28 cellular contexts compared by ENCODE assay signal in genomic region chr17:8500609-8501008, GRCh38.
"Had no signal": no experiment of that assay in that cellular context is flagged by ENCODE, and none has a peak within 500 bp of the region (broad histone marks: within the 10 kb centered on the region; RNA-seq: fewer than 3 reads in every experiment).

No MANE protein-coding gene starts in this region.

- H3K27ac Mint-ChIP-seq: activated CD4-positive, alpha-beta T cell treated with anti-CD3 and anti-CD28 coated beads, Interleukin-2, amount 10 ng/mL, durations not matched to agents 24 days and 14 days; activated CD8-positive, alpha-beta T cell treated with anti-CD3 and anti-CD28 coated beads for 36 hours; activated naive CD4-positive, alpha-beta T cell treated with anti-CD3 and anti-CD28 coated beads, Interleukin-2, amount 50 U/mL, for 24 hours; activated T-cell treated with anti-CD3 and anti-CD28 coated beads, Interleukin-2, amount 50 U/mL, for 72 hours; activated T-helper 17 cell treated with anti-CD3 and anti-CD28 coated beads, Interleukin-2, amount 50 U/mL, for 72 hours had no signal

- H3K27me3 Mint-ChIP-seq: activated CD4-positive, alpha-beta T cell treated with anti-CD3 and anti-CD28 coated beads, Interleukin-2, amount 10 ng/mL, durations not matched to agents 24 days and 14 days; activated CD8-positive, alpha-beta T cell treated with anti-CD3 and anti-CD28 coated beads for 36 hours; activated naive CD4-positive, alpha-beta T cell treated with anti-CD3 and anti-CD28 coated beads, Interleukin-2, amount 50 U/mL, for 24 hours; activated T-helper 17 cell treated with anti-CD3 and anti-CD28 coated beads, Interleukin-2, amount 50 U/mL, for 72 hours; brain had no signal

- H3K27me3 ChIP-seq: adrenal gland, SJCRH30 had no signal

- H3K9ac ChIP-seq: KMS-11 had no signal

- ATAC-seq: activated CD8-positive, alpha-beta T cell treated with anti-CD3 and anti-CD28 coated beads for 36 hours; activated T-cell treated with anti-CD3 and anti-CD28 coated beads, Interleukin-2, amount 50 U/mL, for 72 hours; activated T-helper 17 cell treated with anti-CD3 and anti-CD28 coated beads, Interleukin-2, amount 50 U/mL, for 72 hours; Panc1 had no signal

- H3K27ac ChIP-seq: adrenal gland, KMS-11, SJCRH30, SK-N-MC had no signal

- H3K4me1 ChIP-seq: SJCRH30 had no signal

- H3K36me3 Mint-ChIP-seq: activated naive CD4-positive, alpha-beta T cell treated with anti-CD3 and anti-CD28 coated beads, Interleukin-2, amount 50 U/mL, for 24 hours had no signal

- H3K9me3 ChIP-seq: adrenal gland, SJCRH30 had no signal

- DNase-seq: activated CD4-positive, alpha-beta T cell treated with anti-CD3 and anti-CD28 coated beads, Interleukin-2, amount 10 ng/mL, durations not matched to agents 24 days and 14 days; activated CD4-positive, alpha-beta T cell treated with anti-CD3 and anti-CD28 coated beads, Interleukin-2, amount 50 U/mL, for 4 hours; activated CD8-positive, alpha-beta T cell treated with anti-CD3 and anti-CD28 coated beads for 36 hours; activated gamma-delta T cell; activated naive CD4-positive, alpha-beta T cell treated with Interleukin-2 at 50 U/mL for 16 hours; activated T-cell treated with anti-CD3 and anti-CD28 coated beads, Interleukin-2, amount 50 U/mL, for 1 hour; activated T-cell treated with anti-CD3 and anti-CD28 coated beads, Interleukin-2, amount 50 U/mL, for 72 hours; MM.1S; MV-4-11; NCI-H1092; NCI-H1436 treated with DMSO at 0.1 percent for 48 hours; NCI-H1694 treated with DMSO at 0.1 percent for 48 hours; NCI-H2029; NCI-H2107; NCI-H2171; NCI-H510A; NCI-H526 treated with DMSO at 0.1 percent for 48 hours; NCI-H82; SHP77; SJCRH30; T1000 had no signal

- H3K9me3 Mint-ChIP-seq: activated CD4-positive, alpha-beta T cell treated with anti-CD3 and anti-CD28 coated beads, Interleukin-2, amount 10 ng/mL, durations not matched to agents 24 days and 14 days; activated CD8-positive, alpha-beta T cell treated with anti-CD3 and anti-CD28 coated beads for 36 hours; activated naive CD4-positive, alpha-beta T cell treated with anti-CD3 and anti-CD28 coated beads, Interleukin-2, amount 50 U/mL, for 24 hours; activated T-cell treated with anti-CD3 and anti-CD28 coated beads, Interleukin-2, amount 50 U/mL, for 72 hours; activated T-helper 17 cell treated with anti-CD3 and anti-CD28 coated beads, Interleukin-2, amount 50 U/mL, for 72 hours; brain had no signal

- H3K4me3 Mint-ChIP-seq: activated CD4-positive, alpha-beta T cell treated with anti-CD3 and anti-CD28 coated beads, Interleukin-2, amount 10 ng/mL, durations not matched to agents 24 days and 14 days; activated CD8-positive, alpha-beta T cell treated with anti-CD3 and anti-CD28 coated beads for 36 hours; activated naive CD4-positive, alpha-beta T cell treated with anti-CD3 and anti-CD28 coated beads, Interleukin-2, amount 50 U/mL, for 24 hours; activated T-cell treated with anti-CD3 and anti-CD28 coated beads, Interleukin-2, amount 50 U/mL, for 72 hours; activated T-helper 17 cell treated with anti-CD3 and anti-CD28 coated beads, Interleukin-2, amount 50 U/mL, for 72 hours; brain had no signal

- H3K4me3 ChIP-seq: adrenal gland, SJCRH30, SK-N-MC had no signal

- H3K4me1 Mint-ChIP-seq: activated naive CD4-positive, alpha-beta T cell treated with anti-CD3 and anti-CD28 coated beads, Interleukin-2, amount 50 U/mL, for 24 hours; brain had no signal
